In genomic region chr20:10268636-10269035, GRCh38 we compare ENCODE assay signal across 9 cellular contexts. TPM values are rescaled to one million over a fixed set of nuclear protein-coding genes. Genes with fewer than 3 reads are reported as not detected.
"Had no signal": no experiment of that assay in that cellular context is flagged by ENCODE, and none has a peak within 500 bp of the region (broad histone marks: within the 10 kb centered on the region; RNA-seq: fewer than 3 reads in every experiment).

No MANE protein-coding gene starts in this region.

- DNase-seq: GDM1, GF-D8 had no signal

- H3K4me3 ChIP-seq: GM12878 had no signal

- FAIRE-seq: G401.6, GM12878, GM12891, GM12892, GM18507, GM19239 had no signal

RNA-seq across cellular contexts. Expression of gene SNAP25, which starts 50.0 kb away (rescaled TPM):
- total RNA-seq: G401, GM12878 had no signal
- polyA plus RNA-seq: GM12878 had no signal
